ENCODE assay signal across 14 cellular contexts in the genomic region with DNA sequence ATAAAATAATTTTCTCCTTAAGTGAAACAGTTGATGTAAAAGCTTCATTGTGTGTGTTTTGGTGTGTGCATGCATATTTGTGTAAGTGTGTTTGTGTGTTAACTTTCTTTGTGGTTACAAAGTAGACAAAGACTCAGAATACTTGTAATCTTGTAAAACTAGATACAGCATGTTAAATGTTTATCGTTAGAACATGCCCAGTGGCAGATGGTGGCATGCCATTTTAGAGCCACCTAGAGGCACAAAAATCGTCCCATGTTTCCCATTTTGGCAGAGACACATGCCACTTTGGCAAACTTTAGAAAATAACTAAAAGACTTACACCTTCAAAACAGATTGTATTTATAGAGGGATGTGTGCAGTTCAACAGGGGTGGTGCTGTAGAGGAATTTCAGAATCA.
"Had no signal": no experiment of that assay in that cellular context is flagged by ENCODE, and none has a peak within 500 bp of the region (broad histone marks: within the 10 kb centered on the region; RNA-seq: fewer than 3 reads in every experiment).

No MANE protein-coding gene starts in this region.

- DNase-seq: activated CD4-positive, alpha-beta T cell treated with anti-CD3 and anti-CD28 coated beads for 48 hours; activated naive CD4-positive, alpha-beta T cell; aorta; heart left ventricle; islet precursor cell; left ventricle myocardium inferior; mesendoderm; sigmoid colon; stimulated activated CD4-positive, alpha-beta T cell treated with anti-CD3 and anti-CD28 coated beads, Interleukin-12 subunit alpha, Interleukin-12 subunit beta, amount 100 ng/mL, for 4 hours; stimulated activated CD4-positive, alpha-beta T cell treated with anti-CD3 and anti-CD28 coated beads, Interleukin-4, amount 100 ng/mL, for 1 hour; stimulated activated CD8-positive, alpha-beta memory T cell treated with anti-CD3 and anti-CD28 coated beads, Interleukin-4, amount 100 ng/mL, for 48 hours; upper lobe of left lung had no signal

- H3K4me1 ChIP-seq: heart left ventricle, left ventricle myocardium inferior, sigmoid colon, upper lobe of left lung had no signal

- H3K36me3 ChIP-seq: heart left ventricle, left ventricle myocardium inferior, sigmoid colon, upper lobe of left lung had no signal

- H3K27me3 ChIP-seq: heart left ventricle, sigmoid colon, upper lobe of left lung had no signal

- FAIRE-seq: colon, frontal cortex had no signal

- H3K4me3 ChIP-seq: heart left ventricle, left ventricle myocardium inferior, sigmoid colon, upper lobe of left lung had no signal

- H3K27ac ChIP-seq: heart left ventricle, left ventricle myocardium inferior, sigmoid colon, upper lobe of left lung had no signal

- H3K9me3 ChIP-seq: heart left ventricle, left ventricle myocardium inferior, sigmoid colon, upper lobe of left lung had no signal
